Comparison of ENCODE assay signal across 1 cellular context in genomic region chr7:76064208-76064970, GRCh38.
TF ChIP-seq lines count a peak whose summit lies in the region.

No MANE protein-coding gene starts in this region.

TF ChIP-seq in SK-N-SH, 30 proteins besides CTCF, POLR2A, EP300 and RAD21 (continued from another document):
- TF ChIP-seq REST (IDR thresholded peaks at IDR 0.05; ENCODE audit: low read depth, low read length) (no peak), JUND (IDR thresholded peaks at IDR 0.05) (no peak)
- TF ChIP-seq, protein P1, sequence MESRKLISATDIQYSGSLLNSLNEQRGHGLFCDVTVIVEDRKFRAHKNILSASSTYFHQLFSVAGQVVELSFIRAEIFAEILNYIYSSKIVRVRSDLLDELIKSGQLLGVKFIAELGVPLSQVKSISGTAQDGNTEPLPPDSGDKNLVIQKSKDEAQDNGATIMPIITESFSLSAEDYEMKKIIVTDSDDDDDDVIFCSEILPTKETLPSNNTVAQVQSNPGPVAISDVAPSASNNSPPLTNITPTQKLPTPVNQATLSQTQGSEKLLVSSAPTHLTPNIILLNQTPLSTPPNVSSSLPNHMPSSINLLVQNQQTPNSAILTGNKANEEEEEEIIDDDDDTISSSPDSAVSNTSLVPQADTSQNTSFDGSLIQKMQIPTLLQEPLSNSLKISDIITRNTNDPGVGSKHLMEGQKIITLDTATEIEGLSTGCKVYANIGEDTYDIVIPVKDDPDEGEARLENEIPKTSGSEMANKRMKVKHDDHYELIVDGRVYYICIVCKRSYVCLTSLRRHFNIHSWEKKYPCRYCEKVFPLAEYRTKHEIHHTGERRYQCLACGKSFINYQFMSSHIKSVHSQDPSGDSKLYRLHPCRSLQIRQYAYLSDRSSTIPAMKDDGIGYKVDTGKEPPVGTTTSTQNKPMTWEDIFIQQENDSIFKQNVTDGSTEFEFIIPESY (IDR thresholded peaks at IDR 0.05; ENCODE audit: borderline replicate concordance, low read depth): no peak
- TF ChIP-seq, protein P2, sequence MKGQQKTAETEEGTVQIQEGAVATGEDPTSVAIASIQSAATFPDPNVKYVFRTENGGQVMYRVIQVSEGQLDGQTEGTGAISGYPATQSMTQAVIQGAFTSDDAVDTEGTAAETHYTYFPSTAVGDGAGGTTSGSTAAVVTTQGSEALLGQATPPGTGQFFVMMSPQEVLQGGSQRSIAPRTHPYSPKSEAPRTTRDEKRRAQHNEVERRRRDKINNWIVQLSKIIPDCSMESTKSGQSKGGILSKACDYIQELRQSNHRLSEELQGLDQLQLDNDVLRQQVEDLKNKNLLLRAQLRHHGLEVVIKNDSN (IDR thresholded peaks at IDR 0.05; ENCODE audit: borderline replicate concordance, low read depth): no peak
